Comparison of ENCODE assay signal across 17 cellular contexts in the genomic region with DNA sequence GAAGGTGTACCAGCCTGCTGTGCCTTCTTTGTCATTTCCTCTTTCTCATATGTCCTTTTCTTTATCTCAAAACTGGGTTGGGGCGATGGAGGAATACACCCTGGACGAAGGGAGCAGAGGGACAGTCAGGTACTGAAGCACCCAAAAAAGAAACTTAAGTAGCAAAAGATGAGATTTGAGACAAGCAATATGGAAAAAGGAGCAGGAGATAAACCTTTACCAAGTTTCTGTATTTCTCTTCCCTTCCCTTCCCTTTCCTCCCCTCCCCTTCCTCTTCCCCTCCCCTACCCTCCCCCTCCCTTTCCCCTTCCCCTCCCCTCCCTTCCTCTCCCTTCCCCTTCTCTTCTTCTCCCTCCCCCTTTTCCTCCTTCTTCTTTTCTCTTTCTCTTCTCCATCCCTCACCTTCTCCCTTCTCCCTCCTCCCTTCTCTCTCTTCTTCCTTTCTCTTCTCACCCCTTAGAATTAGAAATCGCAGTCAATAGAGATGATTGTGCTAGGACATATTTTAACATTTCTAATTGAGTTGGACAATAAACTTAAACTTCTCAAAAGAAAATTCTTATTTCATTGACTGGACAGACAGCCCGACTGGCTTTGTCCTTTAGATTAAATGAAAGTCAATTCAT.
A peak's percentile ranks its signal among the peaks of the same experiment; 100 is the strongest.
DNase-seq lines count a peak whose midpoint lies in the region; ATAC-seq and TF ChIP-seq lines count a peak whose summit lies in the region.
"Had no signal": no experiment of that assay in that cellular context is flagged by ENCODE, and none has a peak within 500 bp of the region (broad histone marks: within the 10 kb centered on the region; RNA-seq: fewer than 3 reads in every experiment).

No MANE protein-coding gene starts in this region.

- no peak for DNase-seq in IMR-90
- DNase-seq in SJSA1 (ENCODE audit: low read depth in 1 of 2, low spot score in 2 of 2) = no peak
- no peak for DNase-seq in mesenchymal stem cell
- no peak for DNase-seq in osteocyte (ENCODE audit: extremely low spot score, unreplicated experiment)
- DNase-seq in activated CD4-positive, alpha-beta memory T cell treated with anti-CD3 and anti-CD28 coated beads for 36 hours = no peak
- DNase-seq in stimulated activated naive CD4-positive, alpha-beta T cell (lab: John Stamatoyannopoulos, UW) = no peak
- DNase-seq: Caco-2; CD4-positive, CD25-positive, alpha-beta regulatory T cell; CD8-positive, alpha-beta T cell; DMS153; DND-41; H7 had no signal

- TF ChIP-seq RAD21 in IMR-90 (IDR thresholded peaks at IDR 0.05; ENCODE audit: low read length) = no peak

- H2AK5ac ChIP-seq in IMR-90 (ENCODE audit: low read depth, low read length) (no peak overlapping the region), mesenchymal stem cell (ENCODE audit: low read length, severe bottlenecking) (peak overlapping the region; percentile 51)

- in situ Hi-C loops in IMR-90 (cut with MboI; ENCODE audit: low sequenced_read_pairs) = no loop called here

- H3K36me3 Mint-ChIP-seq in osteocyte (ENCODE audit: unreplicated experiment) = no peaks in the 10 kb centered on the region
- H3K36me3 Mint-ChIP-seq in activated CD4-positive, alpha-beta memory T cell treated with anti-CD3 and anti-CD28 coated beads for 36 hours = no peaks in the 10 kb centered on the region
- H3K36me3 Mint-ChIP-seq: CD4-positive, CD25-positive, alpha-beta regulatory T cell; CD8-positive, alpha-beta T cell had no signal

- H4K91ac ChIP-seq in IMR-90 (ENCODE audit: insufficient read depth, low read depth, low read length) (peak overlapping the region; percentile 20; the same call in 1 of the 2 replicates), mesenchymal stem cell (ENCODE audit: low read length) (no peak overlapping the region)

- H2BK20ac ChIP-seq in IMR-90 (ENCODE audit: low read depth, low read length) = peak overlapping the region; percentile 39; the same call in 1 of the 2 replicates

- no peaks in the 10 kb centered on the region for H3K9me3 Mint-ChIP-seq in osteocyte (ENCODE audit: unreplicated experiment)
- H3K9me3 Mint-ChIP-seq in activated CD4-positive, alpha-beta memory T cell treated with anti-CD3 and anti-CD28 coated beads for 36 hours = peaks cover 22% of the 10 kb centered on the region

- H3K27me3 ChIP-seq in IMR-90 (ENCODE audit: control insufficient read depth, insufficient read depth, low read length) (no peaks in the 10 kb centered on the region), SJSA1 (replicated peaks) (no peaks in the 10 kb centered on the region), mesenchymal stem cell (ENCODE audit: control insufficient read depth in 1 of 2, insufficient read depth in 1 of 2, low read length in 2 of 2) (no peaks in the 10 kb centered on the region)
- H3K27me3 ChIP-seq: BLaER1 had no signal

- BruUV-seq in IMR-90 (replicated peaks; lab: Mats Ljungman, UMichigan) = no TSS peak

- H3K9ac ChIP-seq in IMR-90 (ENCODE audit: low read depth, low read length) (no peak overlapping the region), mesenchymal stem cell (ENCODE audit: low read length) (no peak overlapping the region)
- H3K9ac ChIP-seq: BLaER1, GM23248 had no signal

- POLR2A ChIA-PET in IMR-90 (lab: Charles Lee; ENCODE audit: unreplicated experiment) = no interaction called here
- POLR2A ChIA-PET in activated CD4-positive, alpha-beta memory T cell treated with anti-CD3 and anti-CD28 coated beads for 36 hours (lab: Charles Lee) = interaction anchor here (0.7 kb wide), 1 partner anchor 48 kb away, joined by 3 read pairs; no protein-coding TSS in a partner anchor

- no peak overlapping the region for H3K18ac ChIP-seq in IMR-90 (ENCODE audit: low read depth, low read length)
- H3K18ac ChIP-seq in mesenchymal stem cell (ENCODE audit: low read depth in 1 of 2, low read length in 2 of 2) = no peak overlapping the region

- TF ChIP-seq POLR2A in IMR-90 (IDR thresholded peaks at IDR 0.05; ENCODE audit: low read depth, low read length) = no peak

- dilution Hi-C loops in IMR-90 (cut with HindIII; ENCODE audit: low sequenced_read_pairs, unreplicated experiment) = no loop called here

- H2BK120ac ChIP-seq in IMR-90 (ENCODE audit: low read depth, low read length) (no peak overlapping the region), mesenchymal stem cell (ENCODE audit: low read depth, low read length) (no peak overlapping the region)

- peak overlapping the region; percentile 73 for H3K27ac Mint-ChIP-seq in osteocyte (ENCODE audit: unreplicated experiment)
- H3K27ac Mint-ChIP-seq in activated CD4-positive, alpha-beta memory T cell treated with anti-CD3 and anti-CD28 coated beads for 36 hours = no peak overlapping the region
- H3K27ac Mint-ChIP-seq: B cell; CD4-positive, CD25-positive, alpha-beta regulatory T cell; CD8-positive, alpha-beta T cell had no signal

- WGBS in IMR-90 (ENCODE audit: extremely low coverage in 2 of 2, insufficient read length in 1 of 2), 2 experiments = no CpG with 5 or more reads among the region's 4 CpGs
- 100% methylated on average over 2 of the region's 4 CpGs for WGBS in mesenchymal stem cell

- no peaks in the 10 kb centered on the region for H4K20me1 ChIP-seq in IMR-90 (ENCODE audit: insufficient read depth, low read length)
- H4K20me1 ChIP-seq: BLaER1 had no signal

- H2AK9ac ChIP-seq in IMR-90 (replicated peaks; ENCODE audit: low read depth, low read length, poor library complexity) = no peak overlapping the region

- intact Hi-C loops in IMR-90 (cut with micrococcal nuclease) = loop anchor here (5.0 kb wide), 1 partner anchor 44 kb away; no protein-coding TSS in a partner anchor
- intact Hi-C loops in activated CD4-positive, alpha-beta memory T cell treated with anti-CD3 and anti-CD28 coated beads for 36 hours (cut with micrococcal nuclease) = no loop called here

- ATAC-seq in IMR-90 (ENCODE audit: low read depth) (no peak), HG03025 (IDR thresholded peaks at IDR 0.05; ENCODE audit: low FRiP score, unreplicated experiment) (no peak)
- ATAC-seq: CD8-positive, alpha-beta T cell had no signal

- H3K4ac ChIP-seq in IMR-90 (ENCODE audit: low read depth, low read length) (no peak overlapping the region), mesenchymal stem cell (ENCODE audit: low read depth in 1 of 2, low read length in 2 of 2) (peak overlapping the region in 1 of 2 experiments; percentile 16)

- H2AFZ ChIP-seq in IMR-90 (replicated peaks; ENCODE audit: low read length, poor library complexity) (no peak overlapping the region), mesenchymal stem cell (ENCODE audit: low read depth, low read length) (peak overlapping the region; percentile 27)
- H2AFZ ChIP-seq: GM23248 had no signal

- CTCF ChIA-PET in IMR-90 (lab: Yijun Ruan, JAX) = no interaction called here
- CTCF ChIA-PET in activated CD4-positive, alpha-beta memory T cell treated with anti-CD3 and anti-CD28 coated beads for 36 hours (lab: Charles Lee) = no interaction called here

- H3K9me3 ChIP-seq in IMR-90 (ENCODE audit: control insufficient read depth, insufficient read depth, low read length) = no peaks in the 10 kb centered on the region
- H3K9me3 ChIP-seq in SJSA1 (replicated peaks) = no peaks in the 10 kb centered on the region
- no peaks in the 10 kb centered on the region for H3K9me3 ChIP-seq in mesenchymal stem cell (ENCODE audit: control insufficient read depth, low read length)
- H3K9me3 ChIP-seq: BLaER1, Caco-2 had no signal

- TF ChIP-seq CTCF in IMR-90 (conservative IDR thresholded peaks at IDR 0.05; ENCODE audit: low read depth, low read length) (no peak), osteocyte (IDR thresholded peaks at IDR 0.05) (no peak)

- H3K23ac ChIP-seq in IMR-90 (ENCODE audit: low read depth, low read length) (no peak overlapping the region), mesenchymal stem cell (ENCODE audit: low read length in 2 of 2) (no peak overlapping the region)

- no peak overlapping the region for H3K56ac ChIP-seq in IMR-90 (ENCODE audit: extremely low read depth, insufficient read depth, low read length)

- no peak overlapping the region for H3K4me3 Mint-ChIP-seq in osteocyte (ENCODE audit: unreplicated experiment)
- H3K4me3 Mint-ChIP-seq in activated CD4-positive, alpha-beta memory T cell treated with anti-CD3 and anti-CD28 coated beads for 36 hours = no peak overlapping the region
- H3K4me3 Mint-ChIP-seq: B cell; CD4-positive, CD25-positive, alpha-beta regulatory T cell; CD8-positive, alpha-beta T cell had no signal

- H4K8ac ChIP-seq in IMR-90 (ENCODE audit: low read depth in 2 of 2, low read length in 2 of 2) = no peak overlapping the region
- no peak overlapping the region for H4K8ac ChIP-seq in mesenchymal stem cell (ENCODE audit: low read length)

- H2BK5ac ChIP-seq in IMR-90 (ENCODE audit: low read depth, low read length, poor library complexity, severe bottlenecking) (no peak overlapping the region), mesenchymal stem cell (ENCODE audit: low read depth, low read length, poor library complexity, severe bottlenecking) (no peak overlapping the region)

- H3K27me3 Mint-ChIP-seq in osteocyte (ENCODE audit: unreplicated experiment) = no peaks in the 10 kb centered on the region
- no peaks in the 10 kb centered on the region for H3K27me3 Mint-ChIP-seq in activated CD4-positive, alpha-beta memory T cell treated with anti-CD3 and anti-CD28 coated beads for 36 hours
- H3K27me3 Mint-ChIP-seq: B cell; CD4-positive, CD25-positive, alpha-beta regulatory T cell had no signal

- H3K4me2 ChIP-seq in IMR-90 (ENCODE audit: low read depth, low read length) = no peak overlapping the region
- H3K4me2 ChIP-seq in mesenchymal stem cell (ENCODE audit: low read length, poor library complexity, severe bottlenecking) = no peak overlapping the region
- H3K4me2 ChIP-seq: BLaER1 had no signal

- H3K36me3 ChIP-seq in IMR-90 (ENCODE audit: control insufficient read depth, insufficient read depth, low read length) = no peaks in the 10 kb centered on the region
- H3K36me3 ChIP-seq in SJSA1 = no peaks in the 10 kb centered on the region
- H3K36me3 ChIP-seq in mesenchymal stem cell (ENCODE audit: control insufficient read depth in 1 of 2, insufficient read depth in 2 of 2, low read depth in 1 of 2, low read length in 2 of 2) = no peaks in the 10 kb centered on the region
- H3K36me3 ChIP-seq: BLaER1 had no signal

- H2BK12ac ChIP-seq in mesenchymal stem cell (ENCODE audit: low read length in 2 of 2) = no peak overlapping the region

- H2BK15ac ChIP-seq in IMR-90 (ENCODE audit: low read depth, low read length) = 0 out of 3 replicates have a peak overlapping the region, but pooled peaks have one; percentile 28
- H2BK15ac ChIP-seq in mesenchymal stem cell (ENCODE audit: low read depth, poor library complexity, severe bottlenecking) = no peak overlapping the region

- peaks cover 5% of the 10 kb centered on the region for H3K9me1 ChIP-seq in IMR-90 (ENCODE audit: insufficient read depth, low read length)

- H3K14ac ChIP-seq in IMR-90 (replicated peaks; ENCODE audit: low read depth, low read length) = no peak overlapping the region
- no peak overlapping the region for H3K14ac ChIP-seq in mesenchymal stem cell (ENCODE audit: low read length in 2 of 2)

- H3K79me1 ChIP-seq in IMR-90 (ENCODE audit: low read depth in 1 of 2, low read length in 2 of 2) (no peaks in the 10 kb centered on the region), mesenchymal stem cell (replicated peaks; ENCODE audit: low read length, poor library complexity, severe bottlenecking) (no peaks in the 10 kb centered on the region)

- H3K4me3 ChIP-seq in IMR-90 (ENCODE audit: insufficient read depth, low read depth, low read length) = no peak overlapping the region
- no peak overlapping the region for H3K4me3 ChIP-seq in SJSA1
- H3K4me3 ChIP-seq in mesenchymal stem cell (ENCODE audit: insufficient read depth in 1 of 2, low read depth in 1 of 2, low read length in 2 of 2) = no peak overlapping the region
- H3K4me3 ChIP-seq: BLaER1, GM23248 had no signal

- peaks cover 12% of the 10 kb centered on the region for H3K4me1 ChIP-seq in IMR-90 (ENCODE audit: control insufficient read depth, insufficient read depth, low read length)
- peaks cover 33% of the 10 kb centered on the region for H3K4me1 ChIP-seq in SJSA1 (replicated peaks)
- H3K4me1 ChIP-seq in mesenchymal stem cell (ENCODE audit: control insufficient read depth, insufficient read depth, low read depth, low read length) = no peaks in the 10 kb centered on the region
- H3K4me1 ChIP-seq: BLaER1, Caco-2 had no signal

- peaks cover 29% of the 10 kb centered on the region for H3K4me1 Mint-ChIP-seq in osteocyte (ENCODE audit: unreplicated experiment)
- no peaks in the 10 kb centered on the region for H3K4me1 Mint-ChIP-seq in activated CD4-positive, alpha-beta memory T cell treated with anti-CD3 and anti-CD28 coated beads for 36 hours (ENCODE audit: low read depth)
- H3K4me1 Mint-ChIP-seq: B cell; CD4-positive, CD25-positive, alpha-beta regulatory T cell had no signal

- H4K5ac ChIP-seq in IMR-90 (ENCODE audit: low read depth, low read length) = no peak overlapping the region

- H3K27ac ChIP-seq in IMR-90 (ENCODE audit: insufficient read depth, low read length) = no peak overlapping the region
- peak overlapping the region; percentile 25; the same call in 1 of the 2 replicates for H3K27ac ChIP-seq in SJSA1
- H3K27ac ChIP-seq in mesenchymal stem cell (ENCODE audit: low read length, poor library complexity, severe bottlenecking) = no peak overlapping the region
- H3K27ac ChIP-seq: BLaER1, C4-2B, GM23248 had no signal
